ENCODE assay signal across 21 cellular contexts in genomic region chr3:122063908-122064307, GRCh38. TPM values are rescaled to one million over a fixed set of nuclear protein-coding genes. Genes with fewer than 3 reads are reported as not detected.
DNase-seq lines count a peak whose midpoint lies in the region; ATAC-seq and TF ChIP-seq lines count a peak whose summit lies in the region.
"Had no signal": no experiment of that assay in that cellular context is flagged by ENCODE, and none has a peak within 500 bp of the region (broad histone marks: within the 10 kb centered on the region; RNA-seq: fewer than 3 reads in every experiment).

No MANE protein-coding gene starts in this region.

- H3K79me2 ChIP-seq in Karpas-422 (ENCODE audit: low read length), result no peaks in the 10 kb centered on the region

- H3K4me2 ChIP-seq in Karpas-422 (ENCODE audit: low read depth, low read length, poor library complexity, severe bottlenecking), result peak overlapping the region; percentile 14
- H3K4me2 ChIP-seq: KMS-11 had no signal

- H3K4me1 ChIP-seq in Karpas-422 (ENCODE audit: low read length), result peaks cover 45% of the 10 kb centered on the region
- H3K4me1 ChIP-seq in esophagus squamous epithelium, result no peaks in the 10 kb centered on the region
- H3K4me1 ChIP-seq: thyroid gland had no signal

- H3K9ac ChIP-seq in Karpas-422 (ENCODE audit: low read length), result no peak overlapping the region
- H3K9ac ChIP-seq: KMS-11 had no signal

- no peaks in the 10 kb centered on the region for H4K20me1 ChIP-seq in Karpas-422 (ENCODE audit: insufficient read depth, low read depth, low read length)

- no peaks in the 10 kb centered on the region for H3K36me3 ChIP-seq in Karpas-422 (ENCODE audit: insufficient read depth, low read length)
- no peaks in the 10 kb centered on the region for H3K36me3 ChIP-seq in esophagus squamous epithelium
- H3K36me3 ChIP-seq: brain microvascular endothelial cell, thyroid gland had no signal

- H3K4me3 ChIP-seq in Karpas-422 (ENCODE audit: low read length), result no peak overlapping the region
- H3K4me3 ChIP-seq in esophagus squamous epithelium, result no peak overlapping the region
- H3K4me3 ChIP-seq: dorsolateral prefrontal cortex, thyroid gland had no signal

- no peak for TF ChIP-seq CTCF in esophagus squamous epithelium (IDR thresholded peaks at IDR 0.05)

- no peaks in the 10 kb centered on the region for H3K27me3 ChIP-seq in Karpas-422 (ENCODE audit: low read length)
- no peaks in the 10 kb centered on the region for H3K27me3 ChIP-seq in esophagus squamous epithelium
- H3K27me3 ChIP-seq: brain microvascular endothelial cell, dorsolateral prefrontal cortex, thyroid gland had no signal

- no peak overlapping the region for H3K27ac ChIP-seq in Karpas-422 (ENCODE audit: low read length)
- no peak overlapping the region for H3K27ac ChIP-seq in esophagus squamous epithelium
- H3K27ac ChIP-seq: brain microvascular endothelial cell, dorsolateral prefrontal cortex, HL-60, KMS-11, thyroid gland had no signal

- H3K9me3 ChIP-seq in Karpas-422 (ENCODE audit: low read length), result no peaks in the 10 kb centered on the region
- H3K9me3 ChIP-seq in esophagus squamous epithelium, result no peaks in the 10 kb centered on the region
- H3K9me3 ChIP-seq: thyroid gland had no signal

- WGBS in esophagus squamous epithelium, 2 donors, result 28 to 67% methylated on average over 1 of the region's 1 CpG

- DNase-seq in Karpas-422 (no peak), SKM-1 treated with dmso at 0.1 percent for 144 hours (lab: John Stamatoyannopoulos, UW; ENCODE audit: unreplicated experiment) (peak; percentile 40), sciatic nerve (ENCODE audit: low spot score) (no peak), GDM1 (lab: John Stamatoyannopoulos, UW) (no peak), esophagus squamous epithelium (lab: John Stamatoyannopoulos, UW) (no peak), NCI-H2171 (lab: John Stamatoyannopoulos, UW) (no peak)
- DNase-seq in stimulated activated naive CD4-positive, alpha-beta T cell (lab: John Stamatoyannopoulos, UW), result no peak
- DNase-seq: activated CD4-positive, alpha-beta T cell treated with anti-CD3 and anti-CD28 coated beads, Interleukin-2, amount 50 U/mL, for 1 hour; activated T-cell treated with anti-CD3 and anti-CD28 coated beads, Interleukin-2, amount 50 U/mL, for 4 hours; brain microvascular endothelial cell; C1 segment of cervical spinal cord; dorsolateral prefrontal cortex; EL; immature natural killer cell; mesendoderm; NCI-H2029 treated with DMSO at 0.1 percent for 48 hours; T1000; thyroid gland had no signal

- TF ChIP-seq POLR2A in esophagus squamous epithelium (IDR thresholded peaks at IDR 0.05), result no peak

- no peak overlapping the region for H2AFZ ChIP-seq in Karpas-422 (ENCODE audit: low read length)

- intact Hi-C loops in sciatic nerve (cut with DNase I), result no loop called here
- intact Hi-C loops in esophagus squamous epithelium (cut with DNase I), result no loop called here

- no peaks in the 10 kb centered on the region for H3K9me2 ChIP-seq in Karpas-422 (replicated peaks; ENCODE audit: insufficient read depth, low read length)

- ATAC-seq in GM18868 (IDR thresholded peaks at IDR 0.05; ENCODE audit: unreplicated experiment) (peak; percentile 50), sciatic nerve (peak; percentile 67)
- ATAC-seq: activated T-cell treated with anti-CD3 and anti-CD28 coated beads, Interleukin-2, amount 50 U/mL, for 4 hours had no signal

RNA-seq across cellular contexts. Expression of gene CD86, which starts 8.7 kb away (rescaled TPM):
- total RNA-seq in Karpas-422 (2014; rRNA removed; shearing (Covaris generic); ENCODE audit: low replicate concordance), result 8.5 and 24.4 TPM in 2 replicates
- total RNA-seq in sciatic nerve (15.4 TPM), esophagus squamous epithelium (10 to 100 TPM in 1 of 4 donors, 1 to 10 TPM in 2, under 1 TPM in 1; 0.42 to 11.1 (median 3.3) TPM)

RNA-seq across cellular contexts. Expression of gene ILDR1, which starts 41.9 kb away (rescaled TPM):
- total RNA-seq in Karpas-422 (2014; rRNA removed; shearing (Covaris generic); ENCODE audit: low replicate concordance), result 0.52 and 0.76 TPM in 2 replicates
- total RNA-seq in sciatic nerve (not detected), esophagus squamous epithelium (1 to 10 TPM; 2.3 to 6.0 (median 3.6) TPM)
